ENCODE assay signal across 8 cellular contexts in the genomic region with DNA sequence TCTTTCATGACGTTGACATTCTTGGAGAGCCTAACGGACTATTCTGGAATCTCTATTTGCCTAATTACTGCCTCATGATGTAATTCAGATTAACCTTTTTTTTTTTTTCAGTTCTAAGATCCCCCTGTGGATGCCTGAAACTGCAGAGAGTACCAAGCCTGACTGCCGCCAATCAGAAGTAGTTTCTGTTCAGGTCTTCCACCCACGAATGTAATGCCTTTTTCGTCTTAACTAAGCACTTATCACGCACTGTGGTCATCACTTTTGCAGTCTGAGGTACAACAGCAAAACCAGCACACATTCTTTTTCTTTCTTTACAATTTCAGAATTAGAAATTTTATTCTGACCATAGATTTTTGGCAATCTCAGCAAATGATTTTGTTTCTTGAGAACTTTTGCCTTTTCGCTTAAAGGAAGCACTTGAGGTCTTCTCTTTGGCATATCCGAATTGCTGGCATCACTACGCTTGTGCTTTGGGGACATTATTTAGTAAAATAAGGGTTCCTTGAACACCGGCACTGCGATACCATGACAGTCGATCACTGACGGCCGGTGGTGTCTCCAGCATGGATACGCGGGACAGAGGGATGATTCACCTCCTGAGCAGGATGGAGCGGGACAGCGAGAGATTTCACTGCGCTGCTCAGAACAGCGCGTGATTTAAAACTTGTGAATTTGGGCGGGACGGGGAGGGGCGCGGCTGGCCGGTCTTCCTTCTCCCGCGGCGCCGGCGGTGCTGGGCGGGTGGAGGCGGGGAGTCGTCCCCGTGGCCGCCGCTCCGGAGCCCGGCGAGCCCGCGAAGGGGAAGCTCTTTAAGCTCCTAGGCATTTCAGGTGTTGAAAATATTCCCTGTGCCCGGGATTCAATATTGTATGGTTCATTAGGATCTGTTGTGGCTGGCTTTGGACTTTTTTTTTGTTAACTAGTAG. TPM values are rescaled to one million over a fixed set of nuclear protein-coding genes. Genes with fewer than 3 reads are reported as not detected.
DNase-seq lines count a peak whose midpoint lies in the region; ATAC-seq and TF ChIP-seq lines count a peak whose summit lies in the region.

No MANE protein-coding gene starts in this region.

- H3K79me2 ChIP-seq in MM.1S (ENCODE audit: low read length): no peaks in the 10 kb centered on the region

- peaks cover 18% of the 10 kb centered on the region for H3F3A ChIP-seq in MM.1S (ENCODE audit: insufficient read depth, low read length)

- peak overlapping the region; percentile 38 for H3K4me3 ChIP-seq in HEK293 (ENCODE audit: low read depth, low read length)
- peak overlapping the region; percentile 83 for H3K4me3 ChIP-seq in MM.1S (ENCODE audit: low read length)
- H3K4me3 ChIP-seq in heart left ventricle: peak overlapping the region in 10 of 12 donors; percentile 21 to 56 (median 38)
- peak overlapping the region; percentile 48 for H3K4me3 ChIP-seq in retinal pigment epithelial cell (ENCODE audit: low read length)

- DNase-seq in activated CD4-positive, CD25-positive, alpha-beta regulatory T cell treated with anti-CD3 and anti-CD28 coated beads, Interleukin-2, amount 50 U/mL, for 16 hours (ENCODE audit: low read depth, low spot score): peak; percentile 24
- DNase-seq in activated CD4-positive, CD25-positive, alpha-beta regulatory T cell treated with anti-CD3 and anti-CD28 coated beads, Interleukin-2, amount 50 U/mL, for 72 hours: no peak
- peak; percentile 82 for DNase-seq in MM.1S
- DNase-seq in activated naive CD4-positive, alpha-beta T cell treated with anti-CD3 and anti-CD28 coated beads for 36 hours: peak; percentile 48
- DNase-seq in heart left ventricle: peak in 2 of 5 donors; percentile 39 to 71
- DNase-seq in retinal pigment epithelial cell (ENCODE audit: low read depth): peak; percentile 45
- no peak for DNase-seq in erythroblast (lab: John Stamatoyannopoulos, UW)

- no peaks in the 10 kb centered on the region for H4K20me1 ChIP-seq in MM.1S (ENCODE audit: insufficient read depth, low read length)

- H3K27me3 ChIP-seq in MM.1S (replicated peaks; ENCODE audit: insufficient read depth, low read length) (no peaks in the 10 kb centered on the region), heart left ventricle (peaks cover 3 to 56% (median 23%) of the 10 kb centered on the region in 9 donors)

- H3K36me3 ChIP-seq in HEK293 (ENCODE audit: control insufficient read depth in 2 of 2, insufficient read depth in 1 of 2, low read length in 2 of 2) (no peaks in the 10 kb centered on the region), MM.1S (replicated peaks; ENCODE audit: insufficient read depth, low read length) (no peaks in the 10 kb centered on the region), heart left ventricle (no peaks in the 10 kb centered on the region)

- H3K27me3 Mint-ChIP-seq in activated naive CD4-positive, alpha-beta T cell treated with anti-CD3 and anti-CD28 coated beads for 36 hours (ENCODE audit: low read depth): peaks cover 50% of the 10 kb centered on the region

- peak overlapping the region; percentile 96 for H2AFZ ChIP-seq in MM.1S (ENCODE audit: low read length)

- POLR2A ChIA-PET in HEK293 (lab: Yijun Ruan, JAX): no interaction called here

- no peaks in the 10 kb centered on the region for H3K9me3 ChIP-seq in HEK293 (ENCODE audit: control insufficient read depth, insufficient read depth, low read depth, low read length)
- no peaks in the 10 kb centered on the region for H3K9me3 ChIP-seq in MM.1S (replicated peaks; ENCODE audit: insufficient read depth, low read length)
- peaks cover 0 to 3% (median 0%) of the 10 kb centered on the region in 12 donors for H3K9me3 ChIP-seq in heart left ventricle

- peak overlapping the region; percentile 48 for H3K27ac Mint-ChIP-seq in activated naive CD4-positive, alpha-beta T cell treated with anti-CD3 and anti-CD28 coated beads for 36 hours

- peak overlapping the region; percentile 97 for H3K4me2 ChIP-seq in MM.1S (ENCODE audit: low read depth, low read length)

- H3K36me3 Mint-ChIP-seq in activated naive CD4-positive, alpha-beta T cell treated with anti-CD3 and anti-CD28 coated beads for 36 hours (ENCODE audit: low read depth): no peaks in the 10 kb centered on the region

- no peaks in the 10 kb centered on the region for H3K4me1 ChIP-seq in HEK293 (ENCODE audit: control insufficient read depth, insufficient read depth, low read length)
- 0 out of 2 replicates have a peak, but pooled peaks cover 3% of the 10 kb centered on the region for H3K4me1 ChIP-seq in MM.1S (ENCODE audit: low read length)
- peaks cover 0 to 18% (median 7%) of the 10 kb centered on the region in 12 donors for H3K4me1 ChIP-seq in heart left ventricle

- peak overlapping the region; percentile 71 for H3K9ac ChIP-seq in MM.1S (ENCODE audit: low read length)

- no peaks in the 10 kb centered on the region for H3K9me3 Mint-ChIP-seq in activated naive CD4-positive, alpha-beta T cell treated with anti-CD3 and anti-CD28 coated beads for 36 hours

- H3K4me1 Mint-ChIP-seq in activated naive CD4-positive, alpha-beta T cell treated with anti-CD3 and anti-CD28 coated beads for 36 hours (ENCODE audit: low read depth): peaks cover 22% of the 10 kb centered on the region

- H3K4me3 Mint-ChIP-seq in activated naive CD4-positive, alpha-beta T cell treated with anti-CD3 and anti-CD28 coated beads for 36 hours: peak overlapping the region; percentile 67

- 12 to 21% (median 17%) methylated on average over 24 to 43 of the region's 43 CpGs for WGBS in heart left ventricle, 4 donors

- TF ChIP-seq POLR2A in heart left ventricle (IDR thresholded peaks at IDR 0.05) (no peak), erythroblast (IDR thresholded peaks at IDR 0.05; ENCODE audit: low read length) (no peak)

- CTCF ChIA-PET in HEK293 (lab: Yijun Ruan, JAX): interaction anchor here (1.2 to 3.1 kb wide), 4 partner anchors 30 to 109 kb away, joined by 3 to 18 read pairs (median 4); no protein-coding TSS in a partner anchor
- CTCF ChIA-PET in activated naive CD4-positive, alpha-beta T cell treated with anti-CD3 and anti-CD28 coated beads for 36 hours (lab: Charles Lee): interaction anchor here (0.8 kb wide), 1 partner anchor 28 kb away, joined by 3 read pairs; no protein-coding TSS in a partner anchor

- peak in 3 of 4 donors; percentile 58 to 73 (median 64) for ATAC-seq in heart left ventricle

- H3K27ac ChIP-seq in HEK293 (ENCODE audit: extremely low read depth, low read depth, low read length) (no peak overlapping the region), MM.1S (ENCODE audit: low read length) (peak overlapping the region; percentile 79), heart left ventricle (no peak overlapping the region)

- TF ChIP-seq CTCF in HEK293 (tag by site-specific recombination; IDR thresholded peaks at IDR 0.05): no peak
- TF ChIP-seq CTCF in MM.1S (IDR thresholded peaks at IDR 0.05; ENCODE audit: low read length): no peak
- no peak for TF ChIP-seq CTCF in heart left ventricle (IDR thresholded peaks at IDR 0.05)
- TF ChIP-seq CTCF in retinal pigment epithelial cell (conservative IDR thresholded peaks at IDR 0.05; ENCODE audit: low read depth, low read length): no peak

- intact Hi-C loops in activated naive CD4-positive, alpha-beta T cell treated with anti-CD3 and anti-CD28 coated beads for 36 hours (cut with micrococcal nuclease): loop anchor here (1.0 to 2.0 kb wide), 3 partner anchors 17 to 31 kb away; no protein-coding TSS in a partner anchor
- intact Hi-C loops in heart left ventricle (cut with DNase I): no loop called here

- H3K9me2 ChIP-seq in MM.1S (replicated peaks; ENCODE audit: insufficient read depth, low read length): no peaks in the 10 kb centered on the region

TF ChIP-seq in HEK293, 187 proteins besides CTCF, POLR2A, EP300 and RAD21 (continues in another document):
- TF ChIP-seq SP7 (tag by site-specific recombination; IDR thresholded peaks at IDR 0.05) (peak; percentile 19; the same call in 1 of the 2 replicates), ZSCAN30 (tag by site-specific recombination; IDR thresholded peaks at IDR 0.05) (no peak)
- TF ChIP-seq, protein P1, sequence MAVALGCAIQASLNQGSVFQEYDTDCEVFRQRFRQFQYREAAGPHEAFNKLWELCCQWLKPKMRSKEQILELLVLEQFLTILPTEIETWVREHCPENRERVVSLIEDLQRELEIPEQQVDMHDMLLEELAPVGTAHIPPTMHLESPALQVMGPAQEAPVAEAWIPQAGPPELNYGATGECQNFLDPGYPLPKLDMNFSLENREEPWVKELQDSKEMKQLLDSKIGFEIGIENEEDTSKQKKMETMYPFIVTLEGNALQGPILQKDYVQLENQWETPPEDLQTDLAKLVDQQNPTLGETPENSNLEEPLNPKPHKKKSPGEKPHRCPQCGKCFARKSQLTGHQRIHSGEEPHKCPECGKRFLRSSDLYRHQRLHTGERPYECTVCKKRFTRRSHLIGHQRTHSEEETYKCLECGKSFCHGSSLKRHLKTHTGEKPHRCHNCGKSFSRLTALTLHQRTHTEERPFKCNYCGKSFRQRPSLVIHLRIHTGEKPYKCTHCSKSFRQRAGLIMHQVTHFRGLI (tag by site-specific recombination; IDR thresholded peaks at IDR 0.05): peak; percentile 39; the same call in 1 of the 2 replicates
- TF ChIP-seq, protein P2, sequence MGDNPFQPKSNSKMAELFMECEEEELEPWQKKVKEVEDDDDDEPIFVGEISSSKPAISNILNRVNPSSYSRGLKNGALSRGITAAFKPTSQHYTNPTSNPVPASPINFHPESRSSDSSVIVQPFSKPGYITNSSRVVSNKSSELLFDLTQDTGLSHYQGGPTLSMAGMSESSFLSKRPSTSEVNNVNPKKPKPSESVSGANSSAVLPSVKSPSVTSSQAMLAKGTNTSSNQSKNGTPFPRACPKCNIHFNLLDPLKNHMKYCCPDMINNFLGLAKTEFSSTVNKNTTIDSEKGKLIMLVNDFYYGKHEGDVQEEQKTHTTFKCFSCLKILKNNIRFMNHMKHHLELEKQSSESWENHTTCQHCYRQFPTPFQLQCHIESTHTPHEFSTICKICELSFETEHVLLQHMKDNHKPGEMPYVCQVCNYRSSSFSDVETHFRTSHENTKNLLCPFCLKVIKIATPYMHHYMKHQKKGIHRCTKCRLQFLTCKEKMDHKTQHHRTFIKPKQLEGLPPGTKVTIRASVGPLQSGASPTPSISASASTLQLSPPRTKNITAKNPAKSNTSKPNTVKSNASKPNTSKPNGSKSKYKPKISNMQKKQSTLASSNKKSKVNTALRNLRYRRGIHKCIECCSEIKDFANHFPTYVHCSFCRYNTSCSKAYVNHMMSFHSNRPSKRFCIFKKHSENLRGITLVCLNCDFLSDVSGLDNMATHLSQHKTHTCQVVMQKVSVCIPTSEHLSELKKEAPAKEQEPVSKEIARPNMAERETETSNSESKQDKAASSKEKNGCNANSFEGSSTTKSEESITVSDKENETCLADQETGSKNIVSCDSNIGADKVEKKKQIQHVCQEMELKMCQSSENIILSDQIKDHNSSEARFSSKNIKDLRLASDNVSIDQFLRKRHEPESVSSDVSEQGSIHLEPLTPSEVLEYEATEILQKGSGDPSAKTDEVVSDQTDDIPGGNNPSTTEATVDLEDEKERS (tag by site-specific recombination; IDR thresholded peaks at IDR 0.05): no peak

RNA-seq across cellular contexts. Expression of a gene that starts 32.0 kb away (rescaled TPM):
- total RNA-seq in activated naive CD4-positive, alpha-beta T cell treated with anti-CD3 and anti-CD28 coated beads for 36 hours: under 1 TPM; 0.35 to 0.43 TPM
- total RNA-seq in heart left ventricle: under 1 TPM in 4 of 9 donors, not detected in 5; 0.08 to 0.36 (median 0.20) TPM
- under 1 TPM in 1 of 2 donors, not detected in 1; 0.03 TPM for polyA plus RNA-seq in heart left ventricle

RNA-seq across cellular contexts. Expression of a gene that starts 38.8 kb away (rescaled TPM):
- total RNA-seq in activated naive CD4-positive, alpha-beta T cell treated with anti-CD3 and anti-CD28 coated beads for 36 hours: not detected
- not detected for total RNA-seq in heart left ventricle
- polyA plus RNA-seq in heart left ventricle: not detected

Comparison
In these comparisons a context has a peak if more than half of its experiments do, and no peak if none do; other contexts are left out.
1. DNase-seq: peak in activated CD4-positive, CD25-positive, alpha-beta regulatory T cell treated with anti-CD3 and anti-CD28 coated beads, Interleukin-2, amount 50 U/mL, for 16 hours (single experiment), MM.1S (single experiment), activated naive CD4-positive, alpha-beta T cell treated with anti-CD3 and anti-CD28 coated beads for 36 hours (single experiment) and retinal pigment epithelial cell (single experiment); none in activated CD4-positive, CD25-positive, alpha-beta regulatory T cell treated with anti-CD3 and anti-CD28 coated beads, Interleukin-2, amount 50 U/mL, for 72 hours (single experiment) and erythroblast (0 of 2).
2. Peak in every context shown above with its lines, with median percentiles within 50 percentile points of each other: H3K4me3 ChIP-seq.